Comparison of ENCODE assay signal across 1 cellular context in genomic region chr5:160008877-160009590, GRCh38.
TF ChIP-seq lines count a peak whose summit lies in the region.

TTC1 (plus strand) TSS chr5:160009139; CDS start chr5:160010529, 1,390 bp downstream.

TF ChIP-seq in HepG2, 621 proteins besides CTCF, POLR2A, EP300 and RAD21 (continued from another document and continues in another):
- no peak for TF ChIP-seq MLXIP (CRISPR knock-in tag; IDR thresholded peaks at IDR 0.05; ENCODE audit: borderline replicate concordance)
- TF ChIP-seq ZNF788 (CRISPR knock-in tag; IDR thresholded peaks at IDR 0.05; ENCODE audit: borderline replicate concordance): no peak; the same call in 1 of the 2 replicates
- no peak for TF ChIP-seq ZNF234 (CRISPR knock-in tag; conservative IDR thresholded peaks at IDR 0.05)
- no peak for TF ChIP-seq REL (CRISPR knock-in tag; conservative IDR thresholded peaks at IDR 0.05)
- no peak for TF ChIP-seq AHDC1 (CRISPR knock-in tag; IDR thresholded peaks at IDR 0.05; ENCODE audit: borderline replicate concordance)
- no peak; the same call in 1 of the 2 replicates for TF ChIP-seq NFYB (CRISPR knock-in tag; IDR thresholded peaks at IDR 0.05)
- no peak for TF ChIP-seq ZNF691 (CRISPR knock-in tag; IDR thresholded peaks at IDR 0.05; ENCODE audit: borderline replicate concordance, low read depth)
- TF ChIP-seq TOPORS (CRISPR knock-in tag; IDR thresholded peaks at IDR 0.05): no peak
- TF ChIP-seq ZNF567 (CRISPR knock-in tag; IDR thresholded peaks at IDR 0.05; ENCODE audit: borderline replicate concordance): no peak
- TF ChIP-seq ZFP36L2 (CRISPR knock-in tag; IDR thresholded peaks at IDR 0.05): no peak
- no peak for TF ChIP-seq CERS6 (CRISPR knock-in tag; IDR thresholded peaks at IDR 0.05)
- peak; percentile 17; the same call in 1 of the 2 replicates for TF ChIP-seq CEBPB (IDR thresholded peaks at IDR 0.05; ENCODE audit: borderline replicate concordance, low read depth, low read length)
- no peak for TF ChIP-seq TFDP2 (CRISPR knock-in tag; IDR thresholded peaks at IDR 0.05)
- no peak for TF ChIP-seq ZNF550 (CRISPR knock-in tag; IDR thresholded peaks at IDR 0.05; ENCODE audit: borderline replicate concordance)
- TF ChIP-seq USF2 (IDR thresholded peaks at IDR 0.05; ENCODE audit: low read depth, low read length): no peak
- TF ChIP-seq USF2 (CRISPR knock-in tag; IDR thresholded peaks at IDR 0.05; ENCODE audit: borderline replicate concordance): no peak
- TF ChIP-seq TAF15 (IDR thresholded peaks at IDR 0.05; ENCODE audit: low read depth, low read length, poor library complexity, severe bottlenecking): no peak
- TF ChIP-seq FLYWCH1 (CRISPR knock-in tag; IDR thresholded peaks at IDR 0.05): no peak
- no peak for TF ChIP-seq NR2F1 (CRISPR knock-in tag; IDR thresholded peaks at IDR 0.05)
- TF ChIP-seq NCOA5 (CRISPR knock-in tag; IDR thresholded peaks at IDR 0.05): no peak; the same call in 1 of the 2 replicates
- TF ChIP-seq JUN (CRISPR knock-in tag; IDR thresholded peaks at IDR 0.05): peak; percentile 56; the same call in 1 of the 2 replicates
- peak; percentile 95 for TF ChIP-seq ELF1 (CRISPR knock-in tag; IDR thresholded peaks at IDR 0.05)
- TF ChIP-seq ZNF441 (CRISPR knock-in tag; IDR thresholded peaks at IDR 0.05; ENCODE audit: borderline replicate concordance): no peak
- no peak for TF ChIP-seq ZNF333 (CRISPR knock-in tag; IDR thresholded peaks at IDR 0.05; ENCODE audit: borderline replicate concordance)
- TF ChIP-seq STAT5B (CRISPR knock-in tag; IDR thresholded peaks at IDR 0.05): 0 out of 2 replicates have a peak, but pooled peaks have one; percentile 20
- no peak for TF ChIP-seq MAFK (conservative IDR thresholded peaks at IDR 0.05 in 1 of 2, IDR thresholded peaks at IDR 0.05 in 1 of 2; ENCODE audit: low read length in 2 of 2)
- TF ChIP-seq ZNF503 (CRISPR knock-in tag; IDR thresholded peaks at IDR 0.05): no peak
- no peak for TF ChIP-seq RBM39 (IDR thresholded peaks at IDR 0.05; ENCODE audit: low read depth, low read length, poor library complexity, severe bottlenecking)
- TF ChIP-seq ARID2 (CRISPR knock-in tag; IDR thresholded peaks at IDR 0.05; ENCODE audit: borderline replicate concordance): no peak
- TF ChIP-seq SMC3 (IDR thresholded peaks at IDR 0.05; ENCODE audit: low read length): no peak
- no peak for TF ChIP-seq ZNF720 (CRISPR knock-in tag; IDR thresholded peaks at IDR 0.05)
- no peak for TF ChIP-seq MTA3 (CRISPR knock-in tag; IDR thresholded peaks at IDR 0.05)
- TF ChIP-seq PCBP1 (IDR thresholded peaks at IDR 0.05; ENCODE audit: borderline replicate concordance, low read depth, low read length): no peak
- TF ChIP-seq ZKSCAN5 (CRISPR knock-in tag; IDR thresholded peaks at IDR 0.05): no peak
- TF ChIP-seq HMGXB4 (CRISPR knock-in tag; IDR thresholded peaks at IDR 0.05; ENCODE audit: borderline replicate concordance in 1 of 2, low read depth in 1 of 2): peak in 1 of 2 experiments; percentile 25; a peak in 1 of 4 replicates
- no peak for TF ChIP-seq ZNF263 (CRISPR knock-in tag; IDR thresholded peaks at IDR 0.05)
- peak; percentile 89; the same call in 1 of the 2 replicates for TF ChIP-seq FOXK1 (CRISPR knock-in tag; IDR thresholded peaks at IDR 0.05; ENCODE audit: borderline replicate concordance, low read depth)
- TF ChIP-seq ZNF546 (CRISPR knock-in tag; conservative IDR thresholded peaks at IDR 0.05): no peak
- TF ChIP-seq HIC2 (CRISPR knock-in tag; IDR thresholded peaks at IDR 0.05; ENCODE audit: low read depth): no peak
- TF ChIP-seq JDP2 (CRISPR knock-in tag; IDR thresholded peaks at IDR 0.05; ENCODE audit: borderline replicate concordance): no peak
- TF ChIP-seq ZNF709 (CRISPR knock-in tag; IDR thresholded peaks at IDR 0.05): no peak
